ENCODE assay signal across 8 cellular contexts in genomic region chr19:45995715-45996385, GRCh38. TPM values are rescaled to one million over a fixed set of nuclear protein-coding genes. Genes with fewer than 3 reads are reported as not detected.
DNase-seq lines count a peak whose midpoint lies in the region; ATAC-seq and TF ChIP-seq lines count a peak whose summit lies in the region.

No MANE protein-coding gene starts in this region.

- no peaks in the 10 kb centered on the region for H3K27me3 ChIP-seq in BE2C
- H3K27me3 ChIP-seq in colonic mucosa = no peaks in the 10 kb centered on the region
- no peaks in the 10 kb centered on the region for H3K27me3 ChIP-seq in mucosa of rectum (ENCODE audit: control insufficient read depth in 2 of 2, insufficient read depth in 2 of 2, low read length in 2 of 2)

- no peaks in the 10 kb centered on the region for H3K36me3 ChIP-seq in BE2C
- H3K36me3 ChIP-seq in colonic mucosa = no peaks in the 10 kb centered on the region
- H3K36me3 ChIP-seq in mucosa of rectum (ENCODE audit: control insufficient read depth in 2 of 2, insufficient read depth in 2 of 2, low read length in 2 of 2) = no peaks in the 10 kb centered on the region

- H3K4me1 ChIP-seq in BE2C (peaks cover 4% of the 10 kb centered on the region; the same call in 1 of the 2 replicates), colonic mucosa (no peaks in the 10 kb centered on the region), mucosa of rectum (ENCODE audit: control insufficient read depth in 2 of 2, insufficient read depth in 2 of 2, low read length in 2 of 2) (peaks cover 10% of the 10 kb centered on the region in 2 donors)

- intact Hi-C loops in colonic mucosa (cut with DNase I) = no loop called here

- TF ChIP-seq CTCF in BE2C (IDR thresholded peaks at IDR 0.05; ENCODE audit: low read depth, low read length) (no peak), LNCaP clone FGC (IDR thresholded peaks at IDR 0.05; ENCODE audit: control insufficient read depth, extremely low read depth, insufficient read depth) (no peak), colonic mucosa (IDR thresholded peaks at IDR 0.05) (no peak)

- DNase-seq in BE2C (no peak), LNCaP clone FGC (ENCODE audit: low read depth) (no peak), colonic mucosa (no peak), midbrain (lab: John Stamatoyannopoulos, UW) (no peak), NCI-H187 (lab: John Stamatoyannopoulos, UW) (no peak)
- no peak for DNase-seq in activated CD8-positive, alpha-beta memory T cell treated with anti-CD3 and anti-CD28 coated beads for 24 hours

- H3K4me3 ChIP-seq in BE2C (ENCODE audit: low read depth, low read length) (peak overlapping the region; percentile 88), LNCaP clone FGC (ENCODE audit: low read depth, low read length) (peak overlapping the region; percentile 75), colonic mucosa (peak overlapping the region; percentile 87), mucosa of rectum (ENCODE audit: low read length in 2 of 2) (peak overlapping the region; percentile 65 to 99)

- peak overlapping the region; percentile 45 for H3K27ac ChIP-seq in colonic mucosa
- peak overlapping the region; percentile 64 to 75 for H3K27ac ChIP-seq in mucosa of rectum (ENCODE audit: low read depth in 2 of 2, low read length in 2 of 2)

- H3K9me3 ChIP-seq in BE2C (no peaks in the 10 kb centered on the region), colonic mucosa (no peaks in the 10 kb centered on the region), mucosa of rectum (ENCODE audit: control insufficient read depth in 2 of 2, low read length in 2 of 2) (no peaks in the 10 kb centered on the region)

- no peak for ATAC-seq in HG02623 (IDR thresholded peaks at IDR 0.05; ENCODE audit: unreplicated experiment)

- H3K9ac ChIP-seq in colonic mucosa (ENCODE audit: low read depth in 2 of 2, low read length in 2 of 2) = peak overlapping the region; percentile 89 to 90
- peak overlapping the region; percentile 85 to 92 for H3K9ac ChIP-seq in mucosa of rectum (ENCODE audit: low read depth in 1 of 2, low read length in 2 of 2)

RNA-seq across cellular contexts. Expression of gene CCDC61, which starts 0.6 kb away (rescaled TPM):
- 8.9 TPM for polyA plus RNA-seq in BE2C (2012; ENCODE audit: insufficient read depth, insufficient read length, low read depth)
- total RNA-seq in colonic mucosa = 10 to 100 TPM; 14.4 to 32.2 TPM

RNA-seq across cellular contexts. Expression of gene NOVA2, which starts 22.2 kb away (rescaled TPM):
- 14.7 TPM for polyA plus RNA-seq in BE2C (2012; ENCODE audit: insufficient read depth, insufficient read length, low read depth)
- total RNA-seq in colonic mucosa = 1 to 10 TPM in 1 of 2 donors, under 1 TPM in 1; 0.72 to 1.1 TPM

RNA-seq across cellular contexts. Expression of gene PGLYRP1, which starts 27.0 kb away (rescaled TPM):
- polyA plus RNA-seq in BE2C (2012; ENCODE audit: insufficient read depth, insufficient read length, low read depth) = not detected
- total RNA-seq in colonic mucosa = not detected

RNA-seq across cellular contexts. Expression of gene IGFL4, which starts 45.0 kb away (rescaled TPM):
- polyA plus RNA-seq in BE2C (2012; ENCODE audit: insufficient read depth, insufficient read length, low read depth) = not detected
- not detected for total RNA-seq in colonic mucosa
